In genomic region chr22:16829985-16830384, GRCh38 we compare ENCODE assay signal across 2 cellular contexts.
TF ChIP-seq lines count a peak whose summit lies in the region.

No MANE protein-coding gene starts in this region.

TF ChIP-seq in HepG2, 621 proteins besides CTCF, POLR2A, EP300 and RAD21:
- TF ChIP-seq, protein P1, sequence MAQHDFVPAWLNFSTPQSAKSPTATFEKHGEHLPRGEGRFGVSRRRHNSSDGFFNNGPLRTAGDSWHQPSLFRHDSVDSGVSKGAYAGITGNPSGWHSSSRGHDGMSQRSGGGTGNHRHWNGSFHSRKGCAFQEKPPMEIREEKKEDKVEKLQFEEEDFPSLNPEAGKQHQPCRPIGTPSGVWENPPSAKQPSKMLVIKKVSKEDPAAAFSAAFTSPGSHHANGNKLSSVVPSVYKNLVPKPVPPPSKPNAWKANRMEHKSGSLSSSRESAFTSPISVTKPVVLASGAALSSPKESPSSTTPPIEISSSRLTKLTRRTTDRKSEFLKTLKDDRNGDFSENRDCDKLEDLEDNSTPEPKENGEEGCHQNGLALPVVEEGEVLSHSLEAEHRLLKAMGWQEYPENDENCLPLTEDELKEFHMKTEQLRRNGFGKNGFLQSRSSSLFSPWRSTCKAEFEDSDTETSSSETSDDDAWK (CRISPR knock-in tag; IDR thresholded peaks at IDR 0.05), result no peak
- TF ChIP-seq DR1 (CRISPR knock-in tag; IDR thresholded peaks at IDR 0.05) (no peak), ZNF710 (CRISPR knock-in tag; IDR thresholded peaks at IDR 0.05; ENCODE audit: borderline replicate concordance) (no peak), NCOA2 (CRISPR knock-in tag; IDR thresholded peaks at IDR 0.05) (no peak), CEBPB (IDR thresholded peaks at IDR 0.05; ENCODE audit: borderline replicate concordance, low read depth, low read length) (peak; percentile 55; the same call in 1 of the 2 replicates), ZNF501 (CRISPR knock-in tag; IDR thresholded peaks at IDR 0.05) (no peak)

TF ChIP-seq in IMR-90, 13 proteins besides CTCF, POLR2A, EP300 and RAD21:
- TF ChIP-seq CEBPB (IDR thresholded peaks at IDR 0.05; ENCODE audit: low read depth, low read length), result peak; percentile 54
- no peak for TF ChIP-seq RFX5 (IDR thresholded peaks at IDR 0.05; ENCODE audit: low read depth, low read length)
- TF ChIP-seq CHD1 (IDR thresholded peaks at IDR 0.05; ENCODE audit: low read depth, low read length), result no peak
- TF ChIP-seq, protein P2, sequence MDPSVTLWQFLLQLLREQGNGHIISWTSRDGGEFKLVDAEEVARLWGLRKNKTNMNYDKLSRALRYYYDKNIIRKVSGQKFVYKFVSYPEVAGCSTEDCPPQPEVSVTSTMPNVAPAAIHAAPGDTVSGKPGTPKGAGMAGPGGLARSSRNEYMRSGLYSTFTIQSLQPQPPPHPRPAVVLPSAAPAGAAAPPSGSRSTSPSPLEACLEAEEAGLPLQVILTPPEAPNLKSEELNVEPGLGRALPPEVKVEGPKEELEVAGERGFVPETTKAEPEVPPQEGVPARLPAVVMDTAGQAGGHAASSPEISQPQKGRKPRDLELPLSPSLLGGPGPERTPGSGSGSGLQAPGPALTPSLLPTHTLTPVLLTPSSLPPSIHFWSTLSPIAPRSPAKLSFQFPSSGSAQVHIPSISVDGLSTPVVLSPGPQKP (IDR thresholded peaks at IDR 0.05; ENCODE audit: borderline replicate concordance, low read depth, low read length), result no peak
- TF ChIP-seq NFE2L2 (IDR thresholded peaks at IDR 0.05; ENCODE audit: low read depth, low read length), result no peak
- TF ChIP-seq MAZ (IDR thresholded peaks at IDR 0.05; ENCODE audit: borderline replicate concordance, low read depth, low read length), result no peak
- TF ChIP-seq MXI1 (IDR thresholded peaks at IDR 0.05; ENCODE audit: borderline replicate concordance, low read depth, low read length), result no peak
